ENCODE assay signal across 8 cellular contexts in the genomic region with DNA sequence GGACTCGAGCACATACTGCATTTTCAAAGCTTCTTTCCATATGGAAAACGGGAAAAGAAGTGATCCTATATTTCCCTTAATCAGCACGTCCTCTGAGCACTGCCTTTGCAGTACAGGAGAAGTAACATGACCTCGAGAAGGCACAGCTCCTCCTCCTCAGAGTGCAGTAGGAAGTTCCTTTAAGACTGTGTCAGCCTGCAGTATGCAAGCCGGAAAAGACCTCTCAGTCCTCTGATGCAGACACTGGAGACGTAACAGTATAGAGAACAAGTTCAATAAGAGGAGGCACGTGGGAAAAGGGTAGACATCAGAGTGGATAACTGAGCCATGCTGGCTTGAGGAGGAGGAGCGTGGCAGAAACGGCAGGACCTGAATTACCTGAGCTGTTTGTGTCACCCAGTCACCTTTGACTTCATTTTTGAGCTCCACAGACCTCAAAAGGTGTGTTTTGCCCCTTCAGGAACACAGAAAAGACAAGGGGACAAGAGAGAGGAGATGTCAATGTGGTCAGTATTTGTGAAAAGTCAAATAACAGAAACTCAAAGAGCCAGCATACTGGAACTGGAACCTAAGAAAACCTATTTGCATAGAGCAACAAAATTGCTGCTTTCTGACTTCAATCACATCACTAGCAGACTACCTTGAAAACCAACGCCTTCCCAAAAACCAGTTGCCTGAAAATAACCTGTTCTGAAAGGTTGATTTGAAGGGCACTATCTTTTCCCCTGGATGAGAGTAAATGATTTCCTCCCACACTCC. TPM values are rescaled to one million over a fixed set of nuclear protein-coding genes. Genes with fewer than 3 reads are reported as not detected.
DNase-seq lines count a peak whose midpoint lies in the region; ATAC-seq, FAIRE-seq and TF ChIP-seq lines count a peak whose summit lies in the region.

No MANE protein-coding gene starts in this region.

- DNase-seq in AG04450 (ENCODE audit: low read depth, low spot score) (peak; percentile 69), RWPE1 (ENCODE audit: low spot score) (peak; percentile 45), body of pancreas (peak in 3 of 4 donors; percentile 25 to 65 (median 44)), kidney (no peak), stromal cell of bone marrow (ENCODE audit: low read depth) (peak; percentile 65), WERI-Rb-1 (no peak)

- 11 to 28% methylated on average over 10 of the region's 10 CpGs for WGBS in body of pancreas, 2 donors

- H3K36me3 ChIP-seq in body of pancreas (replicated peaks in 1 of 2; ENCODE audit: insufficient read depth in 1 of 2, low read depth in 2 of 2) (no peaks in the 10 kb centered on the region), kidney (ENCODE audit: control insufficient read depth in 1 of 2, insufficient read depth in 2 of 2, low read length in 2 of 2) (no peaks in the 10 kb centered on the region), WERI-Rb-1 (no peaks in the 10 kb centered on the region)

- H3K27ac ChIP-seq in AG04450 (ENCODE audit: low read depth, low read length) (peak overlapping the region; percentile 91), RWPE1 (no peak overlapping the region), body of pancreas (peak overlapping the region in 2 of 4 donors; percentile 2 to 63), kidney (ENCODE audit: low read depth in 2 of 2, low read length in 2 of 2) (peak overlapping the region in 1 of 2 donors; percentile 74), WERI-Rb-1 (no peak overlapping the region)

- H3K9me3 ChIP-seq in AG04450 (ENCODE audit: control insufficient read depth, insufficient read depth, low read length) (peaks cover 5% of the 10 kb centered on the region; the same call in 1 of the 2 replicates), body of pancreas (no peaks in the 10 kb centered on the region), kidney (ENCODE audit: control insufficient read depth in 1 of 2, low read length in 2 of 2) (no peaks in the 10 kb centered on the region), WERI-Rb-1 (ENCODE audit: severe bottlenecking) (no peaks in the 10 kb centered on the region)

- H3K4me1 ChIP-seq in body of pancreas: peaks cover 24% of the 10 kb centered on the region
- H3K4me1 ChIP-seq in kidney (ENCODE audit: control insufficient read depth in 1 of 2, insufficient read depth in 1 of 2, low read depth in 1 of 2, low read length in 2 of 2): peaks cover 19 to 24% of the 10 kb centered on the region in 2 donors

- intact Hi-C loops in body of pancreas (cut with DNase I): no loop called here
- intact Hi-C loops in kidney (cut with DNase I): no loop called here

- H3K27me3 ChIP-seq in AG04450 (ENCODE audit: control insufficient read depth, insufficient read depth, low read length) (no peaks in the 10 kb centered on the region), body of pancreas (no peaks in the 10 kb centered on the region), WERI-Rb-1 (ENCODE audit: insufficient read depth, low read depth, severe bottlenecking) (no peaks in the 10 kb centered on the region)

- no peak for TF ChIP-seq CTCF in AG04450 (IDR thresholded peaks at IDR 0.05; ENCODE audit: low read depth, low read length)
- no peak for TF ChIP-seq CTCF in RWPE1 (conservative IDR thresholded peaks at IDR 0.05; ENCODE audit: low read depth)
- TF ChIP-seq CTCF in body of pancreas (IDR thresholded peaks at IDR 0.05): no peak
- TF ChIP-seq CTCF in kidney (IDR thresholded peaks at IDR 0.05; ENCODE audit: borderline replicate concordance, extremely low read depth, insufficient read depth): no peak
- no peak for TF ChIP-seq CTCF in WERI-Rb-1 (IDR thresholded peaks at IDR 0.05; ENCODE audit: low read depth, low read length)

- no peak for FAIRE-seq in kidney (lab: Jason Lieb, UNC)

- POLR2A ChIA-PET in AG04450 (lab: Yijun Ruan, JAX) (interaction anchor here (1.5 kb wide), 1 partner anchor 21 kb away, joined by 7 read pairs; a partner anchor contains a TSS), RWPE1 (lab: Yijun Ruan, JAX; ENCODE audit: low non-redundant PET) (no interaction called here)

- H3K4me3 ChIP-seq in AG04450 (ENCODE audit: low read depth, low read length) (peak overlapping the region; percentile 22; the same call in 1 of the 2 replicates), body of pancreas (no peak overlapping the region), kidney (ENCODE audit: low read length in 2 of 2) (peak overlapping the region in 1 of 2 donors; percentile 19), WERI-Rb-1 (ENCODE audit: low read depth, low read length) (no peak overlapping the region)

- peak overlapping the region; percentile 33 to 38 for H3K9ac ChIP-seq in kidney (ENCODE audit: low read length in 2 of 2)

- ATAC-seq in GM19023 (IDR thresholded peaks at IDR 0.05; ENCODE audit: unreplicated experiment): peak; percentile 63
- peak; percentile 59 for ATAC-seq in HG03095 (IDR thresholded peaks at IDR 0.05; ENCODE audit: unreplicated experiment)
- no peak for ATAC-seq in body of pancreas

- no peak for TF ChIP-seq POLR2A in body of pancreas (IDR thresholded peaks at IDR 0.05)

- CTCF ChIA-PET in AG04450 (lab: Charles Lee): interaction anchor here (0.7 kb wide), 1 partner anchor 12 kb away, joined by 3 read pairs; no protein-coding TSS in a partner anchor
- CTCF ChIA-PET in RWPE1 (lab: Yijun Ruan, JAX): interaction anchor here (0.5 kb wide), 1 partner anchor 193 kb away, joined by 3 read pairs; no protein-coding TSS in a partner anchor

RNA-seq across cellular contexts. Expression of a gene that starts 20.8 kb away (rescaled TPM):
- polyA plus RNA-seq in AG04450 (2011; rRNA removed) (31.4 and 39.2 TPM in 2 replicates), kidney (ENCODE audit: insufficient read depth, low read depth, low replicate concordance) (16.8 TPM)
- polyA minus RNA-seq in AG04450 (2011; rRNA and poly(A)+ RNA removed): 43.2 and 46.4 TPM in 2 replicates
- total RNA-seq in body of pancreas (10 to 100 TPM; 12.5 to 14.5 TPM), kidney (42.8 TPM)

Comparison
In these comparisons a context has a peak if more than half of its experiments do, and no peak if none do; other contexts are left out.
1. DNase-seq: peak in AG04450 (single experiment), RWPE1 (single experiment), body of pancreas (3 of 4) and stromal cell of bone marrow (single experiment); none in kidney (single experiment) and WERI-Rb-1 (single experiment).